In the genomic region with DNA sequence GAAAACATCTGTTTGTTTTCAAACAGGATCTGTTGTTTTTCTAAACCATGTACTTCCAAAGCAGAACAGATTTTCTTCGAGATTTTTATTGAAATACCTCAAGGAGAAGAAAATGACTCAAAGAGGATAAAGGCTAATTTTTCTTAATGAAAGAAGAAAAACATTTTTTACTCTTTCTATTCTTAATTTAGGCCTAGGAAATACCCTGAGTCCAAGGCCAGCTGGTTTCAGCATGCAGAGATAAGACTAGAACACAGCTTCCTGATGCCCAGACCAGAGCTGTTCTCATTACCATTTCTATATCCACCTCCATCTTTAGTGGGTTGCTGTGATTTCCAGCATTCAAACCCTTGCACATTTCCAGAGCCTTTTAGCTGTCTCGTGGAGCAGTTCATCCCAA, we compare ENCODE assay signal across 13 cellular contexts. TPM values are rescaled to one million over a fixed set of nuclear protein-coding genes. Genes with fewer than 3 reads are reported as not detected.
DNase-seq lines count a peak whose midpoint lies in the region; ATAC-seq and TF ChIP-seq lines count a peak whose summit lies in the region.
"Had no signal": no experiment of that assay in that cellular context is flagged by ENCODE, and none has a peak within 500 bp of the region (broad histone marks: within the 10 kb centered on the region; RNA-seq: fewer than 3 reads in every experiment).

No MANE protein-coding gene starts in this region.

- H3K4me1 ChIP-seq in adrenal gland (replicated peaks in 1 of 2): peaks cover 47 to 85% of the 10 kb centered on the region in 2 donors
- peaks cover 3% of the 10 kb centered on the region for H3K4me1 ChIP-seq in prostate gland (replicated peaks)

- 28 to 41% (median 32%) methylated on average over 2 of the region's 2 CpGs for WGBS in adrenal gland, 4 donors
- 65% methylated on average over 2 of the region's 2 CpGs for WGBS in prostate gland

- no peak for TF ChIP-seq POLR2A in adrenal gland (IDR thresholded peaks at IDR 0.05)
- no peak for TF ChIP-seq POLR2A in prostate gland (IDR thresholded peaks at IDR 0.05)

- ATAC-seq in GM18502 (IDR thresholded peaks at IDR 0.05; ENCODE audit: poor library complexity, unreplicated experiment): peak; percentile 42
- ATAC-seq in HG02798 (IDR thresholded peaks at IDR 0.05; ENCODE audit: poor library complexity, unreplicated experiment): peak; percentile 36
- ATAC-seq: activated CD8-positive, alpha-beta T cell treated with anti-CD3 and anti-CD28 coated beads, Interleukin-2, amount 10 ng/mL, durations not matched to agents 7 days and 5 days had no signal

- peaks cover 1% of the 10 kb centered on the region for H3K36me3 Mint-ChIP-seq in mesothelial cell of epicardium

- H3K27ac ChIP-seq in adrenal gland (peak overlapping the region in 3 of 5 donors; percentile 34 to 65 (median 45)), prostate gland (no peak overlapping the region)
- H3K27ac ChIP-seq: C4-2B, RWPE1 had no signal

- no peak overlapping the region for H3K4me3 ChIP-seq in adrenal gland
- H3K4me3 ChIP-seq in prostate gland: no peak overlapping the region

- DNase-seq in adrenal gland: peak in 4 of 7 donors; percentile 29 to 41 (median 32)
- DNase-seq in mesothelial cell of epicardium (ENCODE audit: low spot score in 2 of 2, unreplicated experiment in 2 of 2): no peak
- no peak for DNase-seq in NCI-H146 (lab: John Stamatoyannopoulos, UW)
- no peak for DNase-seq in posterior cingulate gyrus
- no peak for DNase-seq in DMS153 treated with DMSO at 0.1 percent for 48 hours (lab: John Stamatoyannopoulos, UW; ENCODE audit: unreplicated experiment)
- DNase-seq in prostate gland (ENCODE audit: low spot score): no peak
- DNase-seq: activated CD8-positive, alpha-beta T cell treated with anti-CD3 and anti-CD28 coated beads, Interleukin-2, amount 10 ng/mL, durations not matched to agents 7 days and 5 days; NCI-H1105 had no signal

- H3K4me1 Mint-ChIP-seq in mesothelial cell of epicardium: peaks cover 76% of the 10 kb centered on the region

- peak overlapping the region; percentile 94 for H3K27ac Mint-ChIP-seq in mesothelial cell of epicardium
- H3K27ac Mint-ChIP-seq: activated CD8-positive, alpha-beta T cell treated with anti-CD3 and anti-CD28 coated beads, Interleukin-2, amount 10 ng/mL, durations not matched to agents 7 days and 5 days; stimulated activated naive CD8-positive, alpha-beta T cell treated with anti-CD3 and anti-CD28 coated beads, Interleukin-15, Interleukin-2, amounts not matched to agents 100 ng/mL and 50 ng/mL, for 24 hours had no signal

- no peak for TF ChIP-seq CTCF in adrenal gland (IDR thresholded peaks at IDR 0.05)
- TF ChIP-seq CTCF in mesothelial cell of epicardium (IDR thresholded peaks at IDR 0.05; ENCODE audit: unreplicated experiment): no peak
- TF ChIP-seq CTCF in prostate gland (IDR thresholded peaks at IDR 0.05): no peak

- H3K9me3 Mint-ChIP-seq in mesothelial cell of epicardium: no peaks in the 10 kb centered on the region

- H3K9me3 ChIP-seq in adrenal gland (replicated peaks in 1 of 3): no peaks in the 10 kb centered on the region
- H3K9me3 ChIP-seq in prostate gland: no peaks in the 10 kb centered on the region

- H3K36me3 ChIP-seq in adrenal gland (replicated peaks in 1 of 2) (no peaks in the 10 kb centered on the region), prostate gland (no peaks in the 10 kb centered on the region)

- H3K27me3 ChIP-seq in adrenal gland (no peaks in the 10 kb centered on the region), prostate gland (replicated peaks; ENCODE audit: insufficient read depth) (no peaks in the 10 kb centered on the region)

- H3K27me3 Mint-ChIP-seq in mesothelial cell of epicardium (ENCODE audit: low read depth): no peaks in the 10 kb centered on the region
- H3K27me3 Mint-ChIP-seq: stimulated activated naive CD8-positive, alpha-beta T cell treated with anti-CD3 and anti-CD28 coated beads, Interleukin-15, Interleukin-2, amounts not matched to agents 100 ng/mL and 50 ng/mL, for 24 hours had no signal

- intact Hi-C loops in adrenal gland (cut with DNase I) (no loop called here), posterior cingulate gyrus (cut with DNase I) (no loop called here), prostate gland (cut with DNase I) (no loop called here)

- no peak overlapping the region for H3K4me3 Mint-ChIP-seq in mesothelial cell of epicardium
- H3K4me3 Mint-ChIP-seq: activated CD8-positive, alpha-beta T cell treated with anti-CD3 and anti-CD28 coated beads, Interleukin-2, amount 10 ng/mL, durations not matched to agents 7 days and 5 days; stimulated activated naive CD8-positive, alpha-beta T cell treated with anti-CD3 and anti-CD28 coated beads, Interleukin-15, Interleukin-2, amounts not matched to agents 100 ng/mL and 50 ng/mL, for 24 hours had no signal

RNA-seq across cellular contexts. Expression of gene GAB1, which starts 18.3 kb away (rescaled TPM):
- total RNA-seq in adrenal gland (10 to 100 TPM; 12.9 to 58.2 (median 36.5) TPM), mesothelial cell of epicardium (44.6 to 45.9 TPM (median 45.0 TPM) in 3 replicates), prostate gland (10 to 100 TPM; 13.7 to 61.1 TPM)
- 10 to 100 TPM in 1 of 3 donors, 1 to 10 TPM in 2; 4.1 to 14.1 (median 8.9) TPM for polyA plus RNA-seq in adrenal gland

Comparison
In these comparisons a context has a peak if more than half of its experiments do, and no peak if none do; other contexts are left out.
1. DNase-seq: peak in adrenal gland (4 of 7); none in mesothelial cell of epicardium (0 of 2), NCI-H146 (single experiment), posterior cingulate gyrus (0 of 10), DMS153 treated with DMSO at 0.1 percent for 48 hours (single experiment) and prostate gland (single experiment).
2. H3K27ac ChIP-seq: peak in adrenal gland (3 of 5); none in prostate gland (0 of 2).